In the genomic region with DNA sequence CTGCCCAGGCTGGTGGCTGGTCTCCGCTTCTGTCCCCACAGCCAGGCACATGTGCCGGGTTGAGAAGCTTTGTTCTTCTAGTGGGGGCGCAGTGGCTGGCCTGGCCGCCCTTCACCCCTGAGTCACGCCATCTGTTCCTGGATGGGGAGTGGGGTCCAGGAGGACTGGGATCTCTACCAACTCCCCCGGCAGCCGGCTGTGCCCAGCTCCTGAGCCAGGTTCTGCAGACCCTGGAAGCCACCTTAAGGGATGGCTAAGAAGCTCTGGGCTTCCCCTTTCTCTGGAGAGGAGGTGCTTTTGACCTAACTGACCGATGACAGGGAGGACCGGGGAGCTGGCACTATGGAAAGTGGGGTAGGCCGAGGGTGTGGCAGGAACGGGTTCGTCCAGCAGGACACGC, we compare ENCODE assay signal across 15 cellular contexts. TPM values are rescaled to one million over a fixed set of nuclear protein-coding genes. Genes with fewer than 3 reads are reported as not detected.
"Had no signal": no experiment of that assay in that cellular context is flagged by ENCODE, and none has a peak within 500 bp of the region (broad histone marks: within the 10 kb centered on the region; RNA-seq: fewer than 3 reads in every experiment).

No MANE protein-coding gene starts in this region.

RNA-seq across cellular contexts. Expression of gene SPDYE17, which starts 37.9 kb away (rescaled TPM):
- total RNA-seq: activated B cell treated with CpG ODN at 0.5 μM for 24 hours; activated CD4-positive, alpha-beta memory T cell treated with anti-CD3 and anti-CD28 coated beads, Interleukin-2, amount 10 ng/mL, durations not matched to agents 7 days and 5 days; activated CD4-positive, alpha-beta T cell treated with anti-CD3 and anti-CD28 coated beads, Interleukin-2, amount 10 ng/mL, durations not matched to agents 7 days and 5 days; activated CD8-positive, alpha-beta memory T cell treated with anti-CD3 and anti-CD28 coated beads for 36 hours; activated CD8-positive, alpha-beta T cell treated with anti-CD3 and anti-CD28 coated beads, Interleukin-2, amount 10 ng/mL, durations not matched to agents 7 days and 5 days; activated naive CD4-positive, alpha-beta T cell treated with anti-CD3 and anti-CD28 coated beads for 36 hours; activated naive CD8-positive, alpha-beta T cell treated with anti-CD3 and anti-CD28 coated beads, Interleukin-2, amount 10 ng/mL, durations not matched to agents 7 days and 5 days; activated T-cell treated with anti-CD3 and anti-CD28 coated beads, Interleukin-2, amount 50 U/mL, for 4 hours; activated T-cell treated with anti-CD3 and anti-CD28 coated beads, Interleukin-2, amount 50 U/mL, for 72 hours; activated T-helper 1 cell treated with anti-CD3 and anti-CD28 coated beads, Interleukin-12 subunit alpha, Interleukin-12 subunit beta, Interleukin-2, Interleukin-4 antibody, amounts not matched to agents 30 ng/mL and 10 ng/mL and 1 ng/mL, durations not matched to agents 14 hours and 24 hours and 36 hours; activated T-helper 17 cell treated with anti-CD3 and anti-CD28 coated beads, Interleukin-2, amount 50 U/mL, for 72 hours; ascending aorta; bronchial epithelial cell; cardiac muscle cell had no signal
- polyA plus RNA-seq: adipose tissue, cardiac muscle cell had no signal
